In the genomic region with DNA sequence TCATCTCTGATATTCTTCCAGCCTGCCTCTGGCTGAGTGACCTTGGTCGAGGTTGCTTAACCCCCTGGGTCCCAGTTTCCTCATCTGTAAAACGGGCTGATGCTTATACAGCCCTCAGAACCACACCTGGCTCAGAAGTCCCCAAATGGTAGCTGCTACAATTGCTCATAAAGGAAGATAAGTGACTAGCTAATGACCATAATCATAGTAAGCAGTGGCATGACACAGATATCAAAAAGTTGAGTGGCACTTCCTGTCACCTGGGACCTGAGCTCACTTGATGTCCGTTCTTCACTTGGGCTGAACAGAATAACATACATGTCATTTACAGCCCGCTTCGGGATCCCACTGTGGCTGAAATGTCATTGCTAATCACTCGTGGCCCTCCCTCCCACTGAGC, we compare ENCODE assay signal across 9 cellular contexts. TPM values are rescaled to one million over a fixed set of nuclear protein-coding genes. Genes with fewer than 3 reads are reported as not detected.
A peak's percentile ranks its signal among the peaks of the same experiment; 100 is the strongest.
DNase-seq lines count a peak whose midpoint lies in the region; ATAC-seq lines count a peak whose summit lies in the region.
"Had no signal": no experiment of that assay in that cellular context is flagged by ENCODE, and none has a peak within 500 bp of the region (broad histone marks: within the 10 kb centered on the region; RNA-seq: fewer than 3 reads in every experiment).

No MANE protein-coding gene starts in this region.

- peaks cover 21% of the 10 kb centered on the region for H3K36me3 Mint-ChIP-seq in activated CD4-positive, alpha-beta T cell treated with anti-CD3 and anti-CD28 coated beads for 36 hours (ENCODE audit: low read depth)
- H3K36me3 Mint-ChIP-seq in activated T-helper 17 cell treated with anti-CD3 and anti-CD28 coated beads, Interleukin-2, amount 50 U/mL, for 72 hours (ENCODE audit: low read depth), result peaks cover 36% of the 10 kb centered on the region
- peaks cover 4 to 6% (median 4%) of the 10 kb centered on the region in 3 donors for H3K36me3 Mint-ChIP-seq in immature natural killer cell

- H3K9me3 Mint-ChIP-seq in activated CD4-positive, alpha-beta T cell treated with anti-CD3 and anti-CD28 coated beads for 36 hours (ENCODE audit: low read depth), result peaks cover 2% of the 10 kb centered on the region
- H3K9me3 Mint-ChIP-seq in activated T-helper 17 cell treated with anti-CD3 and anti-CD28 coated beads, Interleukin-2, amount 50 U/mL, for 72 hours, result peaks cover 3% of the 10 kb centered on the region
- H3K9me3 Mint-ChIP-seq in immature natural killer cell, result no peaks in the 10 kb centered on the region
- no peaks in the 10 kb centered on the region for H3K9me3 Mint-ChIP-seq in stimulated activated naive CD8-positive, alpha-beta T cell treated with anti-CD3 and anti-CD28 coated beads, Interleukin-15, amount 100 ng/mL, for 72 hours

- CTCF ChIA-PET in activated CD4-positive, alpha-beta T cell treated with anti-CD3 and anti-CD28 coated beads for 36 hours (lab: Charles Lee), result interaction anchor here (0.8 to 3.1 kb wide), 6 partner anchors 10 to 142 kb away, joined by 4 to 21 read pairs (median 6); no protein-coding TSS in a partner anchor

- H3K4me1 Mint-ChIP-seq in activated CD4-positive, alpha-beta T cell treated with anti-CD3 and anti-CD28 coated beads for 36 hours, result peaks cover 41% of the 10 kb centered on the region
- peaks cover 21% of the 10 kb centered on the region for H3K4me1 Mint-ChIP-seq in activated T-helper 17 cell treated with anti-CD3 and anti-CD28 coated beads, Interleukin-2, amount 50 U/mL, for 72 hours
- H3K4me1 Mint-ChIP-seq in immature natural killer cell, result peaks cover 41 to 46% of the 10 kb centered on the region in 2 donors
- peaks cover 44% of the 10 kb centered on the region for H3K4me1 Mint-ChIP-seq in stimulated activated naive CD8-positive, alpha-beta T cell treated with anti-CD3 and anti-CD28 coated beads, Interleukin-15, amount 100 ng/mL, for 72 hours

- peak overlapping the region; percentile 99 for H3K4me3 Mint-ChIP-seq in activated CD4-positive, alpha-beta T cell treated with anti-CD3 and anti-CD28 coated beads for 36 hours
- peak overlapping the region; percentile 99 for H3K4me3 Mint-ChIP-seq in activated T-helper 17 cell treated with anti-CD3 and anti-CD28 coated beads, Interleukin-2, amount 50 U/mL, for 72 hours
- H3K4me3 Mint-ChIP-seq in immature natural killer cell, result peak overlapping the region; percentile 94 to 99 (median 98)
- H3K4me3 Mint-ChIP-seq in stimulated activated naive CD8-positive, alpha-beta T cell treated with anti-CD3 and anti-CD28 coated beads, Interleukin-15, amount 100 ng/mL, for 72 hours, result peak overlapping the region; percentile 97 to 99

- intact Hi-C loops in activated CD4-positive, alpha-beta T cell treated with anti-CD3 and anti-CD28 coated beads for 36 hours (cut with DNase I, micrococcal nuclease), result loop anchor here (5.0 to 10.0 kb wide), 4 partner anchors 36 to 408 kb away; partner anchors contain the start of genes GLYR1 (in 1 of the 2), NAGPA (in 1 of the 2) and UBN1 (in 1 of the 2)
- intact Hi-C loops in head of caudate nucleus (cut with DNase I), result no loop called here

- POLR2A ChIA-PET in activated CD4-positive, alpha-beta T cell treated with anti-CD3 and anti-CD28 coated beads for 36 hours (lab: Charles Lee), result interaction anchor here (0.6 to 3.4 kb wide), 4 partner anchors 9 to 909 kb away, joined by 3 to 24 read pairs (median 3); partner anchors contain the start of gene TRAP1

- H3K27ac Mint-ChIP-seq in activated CD4-positive, alpha-beta T cell treated with anti-CD3 and anti-CD28 coated beads for 36 hours, result peak overlapping the region; percentile 97
- H3K27ac Mint-ChIP-seq in activated T-helper 17 cell treated with anti-CD3 and anti-CD28 coated beads, Interleukin-2, amount 50 U/mL, for 72 hours, result peak overlapping the region; percentile 100
- H3K27ac Mint-ChIP-seq in immature natural killer cell, result peak overlapping the region; percentile 96 to 100 (median 98)
- peak overlapping the region in 1 of 2 donors; percentile 72 for H3K27ac Mint-ChIP-seq in stimulated activated naive CD8-positive, alpha-beta T cell treated with anti-CD3 and anti-CD28 coated beads, Interleukin-15, amount 100 ng/mL, for 72 hours

- H3K27me3 Mint-ChIP-seq in activated CD4-positive, alpha-beta T cell treated with anti-CD3 and anti-CD28 coated beads for 36 hours, result no peaks in the 10 kb centered on the region
- H3K27me3 Mint-ChIP-seq in activated T-helper 17 cell treated with anti-CD3 and anti-CD28 coated beads, Interleukin-2, amount 50 U/mL, for 72 hours, result no peaks in the 10 kb centered on the region
- H3K27me3 Mint-ChIP-seq in immature natural killer cell (ENCODE audit: low read depth in 3 of 3), result peaks cover 3 to 12% (median 7%) of the 10 kb centered on the region in 3 donors
- no peaks in the 10 kb centered on the region for H3K27me3 Mint-ChIP-seq in stimulated activated naive CD8-positive, alpha-beta T cell treated with anti-CD3 and anti-CD28 coated beads, Interleukin-15, amount 100 ng/mL, for 72 hours

- peak; percentile 21 for ATAC-seq in activated CD4-positive, alpha-beta T cell treated with anti-CD3 and anti-CD28 coated beads for 36 hours
- ATAC-seq in activated T-helper 17 cell treated with anti-CD3 and anti-CD28 coated beads, Interleukin-2, amount 50 U/mL, for 72 hours (replicated peaks), result peak; percentile 5
- ATAC-seq in stimulated activated naive CD8-positive, alpha-beta T cell treated with anti-CD3 and anti-CD28 coated beads, Interleukin-15, amount 100 ng/mL, for 72 hours, result no peak
- ATAC-seq in GM19455 (IDR thresholded peaks at IDR 0.05; ENCODE audit: unreplicated experiment) (no peak), GM18868 (IDR thresholded peaks at IDR 0.05; ENCODE audit: unreplicated experiment) (no peak)

- peak; percentile 37 for DNase-seq in activated CD4-positive, alpha-beta T cell treated with anti-CD3 and anti-CD28 coated beads for 36 hours
- no peak for DNase-seq in activated CD4-positive, alpha-beta T cell treated with anti-CD3 and anti-CD28 coated beads for 48 hours
- DNase-seq in immature natural killer cell, result no peak
- no peak for DNase-seq in stimulated activated naive CD8-positive, alpha-beta T cell treated with anti-CD3 and anti-CD28 coated beads, Interleukin-15, amount 100 ng/mL, for 72 hours
- DNase-seq in head of caudate nucleus, result no peak
- DNase-seq: uterus had no signal

RNA-seq across cellular contexts. Expression of gene MGRN1, which starts 1.8 kb away (rescaled TPM):
- 10 to 100 TPM; 65.0 to 75.4 TPM for total RNA-seq in activated CD4-positive, alpha-beta T cell treated with anti-CD3 and anti-CD28 coated beads for 36 hours
- 10 to 100 TPM; 63.5 to 66.3 TPM for total RNA-seq in activated T-helper 17 cell treated with anti-CD3 and anti-CD28 coated beads, Interleukin-2, amount 50 U/mL, for 72 hours
- 10 to 100 TPM in 1 of 3 donors, 1 to 10 TPM in 2; 2.3 to 13.2 (median 3.5) TPM for polyA plus RNA-seq in immature natural killer cell

RNA-seq across cellular contexts. Expression of gene UBALD1, which starts 11.7 kb away (rescaled TPM):
- total RNA-seq in activated CD4-positive, alpha-beta T cell treated with anti-CD3 and anti-CD28 coated beads for 36 hours, result 10 to 100 TPM in 1 of 2 experiments, 1 to 10 TPM in 1; 9.7 to 10.2 TPM
- 10 to 100 TPM; 16.6 to 24.5 TPM for total RNA-seq in activated T-helper 17 cell treated with anti-CD3 and anti-CD28 coated beads, Interleukin-2, amount 50 U/mL, for 72 hours
- polyA plus RNA-seq in immature natural killer cell, result 10 to 100 TPM in 1 of 3 donors, 1 to 10 TPM in 2; 2.3 to 11.8 (median 6.5) TPM

Comparison
In these comparisons a context has a peak if more than half of its experiments do, and no peak if none do; other contexts are left out.
1. ATAC-seq: peak in activated CD4-positive, alpha-beta T cell treated with anti-CD3 and anti-CD28 coated beads for 36 hours (single experiment) and activated T-helper 17 cell treated with anti-CD3 and anti-CD28 coated beads, Interleukin-2, amount 50 U/mL, for 72 hours (single experiment); none in stimulated activated naive CD8-positive, alpha-beta T cell treated with anti-CD3 and anti-CD28 coated beads, Interleukin-15, amount 100 ng/mL, for 72 hours (single experiment), GM19455 (single experiment) and GM18868 (single experiment).
2. Peak in every context shown above with its lines, with median percentiles within 50 percentile points of each other: H3K4me3 Mint-ChIP-seq.